ENCODE assay signal across 21 cellular contexts in the genomic region with DNA sequence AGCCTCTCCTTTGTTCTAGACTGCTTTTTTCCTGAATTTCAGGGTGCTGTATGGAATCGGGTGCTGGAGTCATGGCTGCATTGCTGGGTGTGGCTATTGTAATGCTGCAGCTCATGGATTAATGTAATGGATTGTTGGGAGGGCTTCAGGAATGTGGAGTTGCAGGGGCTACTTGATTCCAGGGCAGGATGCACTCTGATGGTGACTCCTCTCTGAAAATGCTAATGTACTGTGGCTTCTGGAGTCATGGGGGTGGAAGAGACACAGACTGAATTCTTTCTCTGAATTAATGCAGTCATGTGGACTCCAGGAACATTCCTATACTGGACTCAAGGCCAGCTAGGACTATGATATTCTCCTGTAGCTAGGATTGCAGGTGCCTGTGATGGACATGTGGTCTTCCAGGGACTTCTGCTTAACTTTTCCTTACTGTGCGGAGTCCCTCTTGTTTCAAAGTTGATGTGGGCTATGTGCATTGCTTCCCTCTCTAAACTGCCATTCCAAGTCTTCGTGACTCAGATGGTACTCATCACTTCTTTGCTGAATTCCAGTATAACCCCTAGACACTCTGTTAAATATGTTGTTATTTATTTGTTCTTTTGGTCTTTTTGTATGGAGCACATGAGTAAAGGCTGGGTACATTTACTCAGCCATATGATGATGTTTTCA.
DNase-seq lines count a peak whose midpoint lies in the region; ATAC-seq and TF ChIP-seq lines count a peak whose summit lies in the region.
"Had no signal": no experiment of that assay in that cellular context is flagged by ENCODE, and none has a peak within 500 bp of the region (broad histone marks: within the 10 kb centered on the region; RNA-seq: fewer than 3 reads in every experiment).

No MANE protein-coding gene starts in this region.

- H3K27me3 Mint-ChIP-seq in MCF 10A (ENCODE audit: insufficient read depth, unreplicated experiment) (no peaks in the 10 kb centered on the region), type B pancreatic cell (no peaks in the 10 kb centered on the region)
- H3K27me3 Mint-ChIP-seq: central memory CD8-positive, alpha-beta T cell; effector memory CD8-positive, alpha-beta T cell had no signal

- H3K27me3 ChIP-seq in breast epithelium, result no peaks in the 10 kb centered on the region
- H3K27me3 ChIP-seq in iPS DF 6.9 (ENCODE audit: control insufficient read depth, insufficient read depth, low read length), result no peaks in the 10 kb centered on the region
- H3K27me3 ChIP-seq: Peyer's patch, upper lobe of left lung had no signal

- H3K9me3 ChIP-seq in breast epithelium, result peaks cover 6 to 30% of the 10 kb centered on the region in 2 donors
- H3K9me3 ChIP-seq in iPS DF 6.9 (ENCODE audit: control insufficient read depth, insufficient read depth, low read length), result no peaks in the 10 kb centered on the region
- H3K9me3 ChIP-seq: Peyer's patch had no signal

- TF ChIP-seq CTCF in MCF 10A (IDR thresholded peaks at IDR 0.05; ENCODE audit: unreplicated experiment), result no peak
- no peak for TF ChIP-seq CTCF in breast epithelium (IDR thresholded peaks at IDR 0.05)
- no peak for TF ChIP-seq CTCF in type B pancreatic cell (conservative IDR thresholded peaks at IDR 0.05)

- H3K4me1 ChIP-seq in breast epithelium, result no peaks in the 10 kb centered on the region
- peaks cover 4% of the 10 kb centered on the region; the same call in 1 of the 2 replicates for H3K4me1 ChIP-seq in iPS DF 6.9 (ENCODE audit: control insufficient read depth, insufficient read depth, low read length)
- H3K4me1 ChIP-seq: Peyer's patch, upper lobe of left lung had no signal

- H3K4me3 ChIP-seq in breast epithelium, result no peak overlapping the region
- no peak overlapping the region for H3K4me3 ChIP-seq in iPS DF 6.9 (ENCODE audit: low read length)
- H3K4me3 ChIP-seq: lung, Peyer's patch, upper lobe of left lung had no signal

- POLR2A ChIA-PET in MCF 10A (lab: Yijun Ruan, JAX), result no interaction called here

- no peak overlapping the region for H3K4me3 Mint-ChIP-seq in MCF 10A (ENCODE audit: unreplicated experiment)
- H3K4me3 Mint-ChIP-seq in type B pancreatic cell, result no peak overlapping the region
- H3K4me3 Mint-ChIP-seq: central memory CD8-positive, alpha-beta T cell; effector memory CD8-positive, alpha-beta T cell; nephron had no signal

- H3K9me3 Mint-ChIP-seq in MCF 10A (ENCODE audit: unreplicated experiment) (peaks cover 33% of the 10 kb centered on the region), type B pancreatic cell (peaks cover 15% of the 10 kb centered on the region)

- DNase-seq in MCF 10A (ENCODE audit: unreplicated experiment) (peak; percentile 38), breast epithelium (ENCODE audit: low spot score in 2 of 2) (no peak), amniotic stem cell (lab: John Stamatoyannopoulos, UW) (peak; percentile 38), iPS DF 6.9 (ENCODE audit: low read depth, low spot score) (peak; percentile 2), stromal cell of bone marrow (ENCODE audit: low read depth) (peak; percentile 15), type B pancreatic cell (ENCODE audit: extremely low spot score, unreplicated experiment) (no peak), cerebellar cortex (ENCODE audit: low spot score) (no peak)
- DNase-seq: activated CD4-positive, alpha-beta T cell treated with anti-CD3 and anti-CD28 coated beads, Interleukin-2, amount 50 U/mL, for 48 hours; activated T-cell treated with anti-CD3 and anti-CD28 coated beads, Interleukin-2, amount 50 U/mL, for 48 hours; effector memory CD8-positive, alpha-beta T cell; NCI-H1436 treated with DMSO at 0.1 percent for 48 hours; Peyer's patch; stimulated activated naive CD4-positive, alpha-beta T cell treated with Interleukin-2 at 50 U/mL for 16 hours; upper lobe of left lung had no signal

- WGBS in iPS DF 6.9 (ENCODE audit: insufficient coverage, insufficient read length), result no CpG with 5 or more reads among the region's 3 CpGs

- H3K4me1 Mint-ChIP-seq in MCF 10A (ENCODE audit: insufficient read depth, unreplicated experiment) (peaks cover 6% of the 10 kb centered on the region), type B pancreatic cell (ENCODE audit: unreplicated experiment) (no peaks in the 10 kb centered on the region)
- H3K4me1 Mint-ChIP-seq: central memory CD8-positive, alpha-beta T cell; nephron had no signal

- no peak for ATAC-seq in HG02885 (IDR thresholded peaks at IDR 0.05; ENCODE audit: poor library complexity, unreplicated experiment)
- ATAC-seq: effector memory CD8-positive, alpha-beta T cell had no signal

- H3K27ac ChIP-seq in breast epithelium (no peak overlapping the region), iPS DF 6.9 (ENCODE audit: low read length) (no peak overlapping the region)
- H3K27ac ChIP-seq: 22Rv1, C4-2B, Peyer's patch, upper lobe of left lung, VCaP had no signal

- H3K36me3 ChIP-seq in breast epithelium, result no peaks in the 10 kb centered on the region
- no peaks in the 10 kb centered on the region for H3K36me3 ChIP-seq in iPS DF 6.9 (ENCODE audit: control insufficient read depth, insufficient read depth, low read length)
- H3K36me3 ChIP-seq: Peyer's patch, upper lobe of left lung had no signal

- no peak overlapping the region for H3K27ac Mint-ChIP-seq in MCF 10A (ENCODE audit: low read depth, unreplicated experiment)
- H3K27ac Mint-ChIP-seq in type B pancreatic cell, result no peak overlapping the region
- H3K27ac Mint-ChIP-seq: effector memory CD8-positive, alpha-beta T cell; nephron had no signal

- H3K36me3 Mint-ChIP-seq in MCF 10A (ENCODE audit: insufficient read depth, unreplicated experiment), result no peaks in the 10 kb centered on the region
- H3K36me3 Mint-ChIP-seq in type B pancreatic cell, result no peaks in the 10 kb centered on the region

- intact Hi-C loops in MCF 10A (cut with micrococcal nuclease), result no loop called here
- intact Hi-C loops in breast epithelium (cut with DNase I; ENCODE audit: low total_unique reads), result no loop called here

- TF ChIP-seq POLR2A in breast epithelium (IDR thresholded peaks at IDR 0.05), result no peak

- no TSS peak for BruUV-seq in MCF 10A (replicated peaks; lab: Mats Ljungman, UMichigan)

- CTCF ChIA-PET in MCF 10A (lab: Yijun Ruan, JAX), result interaction anchor here (0.6 kb wide), 1 partner anchor 1291 kb away, joined by 3 read pairs; no protein-coding TSS in a partner anchor

Comparison
In these comparisons a context has a peak if more than half of its experiments do, and no peak if none do; other contexts are left out.
1. DNase-seq: peak in MCF 10A (single experiment), amniotic stem cell (single experiment), iPS DF 6.9 (single experiment) and stromal cell of bone marrow (single experiment); none in breast epithelium (0 of 2), type B pancreatic cell (single experiment) and cerebellar cortex (single experiment).